In the genomic region with DNA sequence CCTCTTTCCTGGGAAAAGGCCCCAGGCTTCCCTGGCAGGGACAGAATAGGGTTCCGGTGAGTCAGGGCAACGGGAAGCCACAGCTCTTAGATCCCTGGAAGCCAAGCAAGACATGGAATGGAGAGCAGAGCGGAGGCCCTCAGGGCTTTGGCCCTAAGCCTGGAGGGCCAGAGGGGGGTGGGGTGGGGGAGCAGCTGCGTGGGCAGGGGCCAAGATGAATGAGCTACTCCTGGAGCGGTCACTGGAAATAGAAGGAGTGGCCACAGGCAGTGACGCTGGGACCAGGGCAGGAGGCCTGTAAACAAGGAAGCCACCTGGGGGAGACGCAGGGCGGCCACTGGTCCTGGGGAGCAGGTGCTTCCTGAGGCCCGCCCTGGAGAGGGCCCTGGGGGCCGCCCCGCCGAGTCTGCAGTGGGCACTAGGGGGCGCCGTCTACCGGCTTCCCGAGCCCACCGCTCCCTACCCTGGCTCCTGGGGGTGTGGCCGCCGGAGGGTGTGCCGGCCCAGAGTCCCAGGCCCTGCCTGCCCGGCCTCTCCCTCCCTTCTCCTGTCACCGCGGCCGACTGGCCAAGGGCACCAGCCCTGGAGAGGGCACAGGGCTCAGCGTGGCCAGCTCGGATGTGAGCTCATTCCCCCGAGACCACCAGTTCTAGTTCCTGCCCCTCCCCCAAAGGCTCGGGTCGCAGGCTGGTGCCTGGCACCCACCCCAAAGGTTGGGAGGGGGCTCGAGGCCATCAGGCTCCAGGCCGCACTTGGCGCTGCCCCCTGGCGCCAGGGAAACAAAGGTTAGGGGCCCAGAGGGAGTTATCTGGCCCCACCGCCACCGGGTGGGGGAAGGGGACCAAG, we compare ENCODE assay signal across 8 cellular contexts. TPM values are rescaled to one million over a fixed set of nuclear protein-coding genes. Genes with fewer than 3 reads are reported as not detected.
DNase-seq lines count a peak whose midpoint lies in the region; ATAC-seq and TF ChIP-seq lines count a peak whose summit lies in the region.

No MANE protein-coding gene starts in this region.

- DNase-seq in HFFc6, result peak; percentile 96
- DNase-seq in NCI-H1092 treated with DMSO at 0.1 percent for 48 hours (lab: John Stamatoyannopoulos, UW), result peak; percentile 77
- peak in 33 of 34 experiments; percentile 42 to 80 (median 62) for DNase-seq in T-cell
- DNase-seq in amniotic stem cell (lab: John Stamatoyannopoulos, UW), result peak; percentile 89
- DNase-seq in left ventricle myocardium inferior, result peak; percentile 87
- DNase-seq in pulmonary artery endothelial cell (ENCODE audit: low read depth, low spot score), result peak; percentile 99

- no peaks in the 10 kb centered on the region for H3K27me3 ChIP-seq in left ventricle myocardium inferior (ENCODE audit: low read depth)

- POLR2A ChIA-PET in T-cell (lab: Charles Lee), result no interaction called here

- WGBS in urinary bladder, result 2% methylated on average over 35 of the region's 35 CpGs

- peak overlapping the region; percentile 90 for H3K27ac Mint-ChIP-seq in HFFc6
- peak overlapping the region; percentile 63 to 94 for H3K27ac Mint-ChIP-seq in T-cell

- no peaks in the 10 kb centered on the region; the same call in 1 of the 2 replicates for H3K27me3 Mint-ChIP-seq in HFFc6 (ENCODE audit: insufficient read depth)
- no peaks in the 10 kb centered on the region for H3K27me3 Mint-ChIP-seq in T-cell

- ATAC-seq in T-cell (replicated peaks in 1 of 4), result peak; percentile 63 to 76 (median 70)

- peak overlapping the region; percentile 67 for H3K4me3 Mint-ChIP-seq in HFFc6
- peak overlapping the region; percentile 64 to 89 (median 82) for H3K4me3 Mint-ChIP-seq in T-cell

- H3K4me3 ChIP-seq in left ventricle myocardium inferior (peak overlapping the region; percentile 67), urinary bladder (ENCODE audit: low read depth, low read length) (peak overlapping the region; percentile 41)

- H3K36me3 ChIP-seq in ES-I3 (ENCODE audit: insufficient read depth, low read length) (peaks cover 4% of the 10 kb centered on the region), left ventricle myocardium inferior (peaks cover 21% of the 10 kb centered on the region), urinary bladder (ENCODE audit: insufficient read depth) (peaks cover 4% of the 10 kb centered on the region)

- no peaks in the 10 kb centered on the region for H3K9me3 ChIP-seq in ES-I3 (ENCODE audit: control insufficient read depth, insufficient read depth, low read length)
- no peaks in the 10 kb centered on the region for H3K9me3 ChIP-seq in left ventricle myocardium inferior (replicated peaks)

- H3K4me1 Mint-ChIP-seq in HFFc6 (ENCODE audit: low read depth), result peaks cover 42% of the 10 kb centered on the region
- H3K4me1 Mint-ChIP-seq in T-cell, result peaks cover 23 to 39% (median 38%) of the 10 kb centered on the region in 3 donors

- H3K27ac ChIP-seq in left ventricle myocardium inferior (replicated peaks), result peak overlapping the region; percentile 98
- H3K27ac ChIP-seq in urinary bladder (ENCODE audit: low read depth), result peak overlapping the region; percentile 92

- intact Hi-C loops in left ventricle myocardium inferior (cut with micrococcal nuclease), result loop anchor here (5.0 kb wide), 2 partner anchors 36 to 111 kb away; no protein-coding TSS in a partner anchor

- CTCF ChIA-PET in T-cell (lab: Charles Lee), result interaction anchor here (0.5 to 5.4 kb wide), 17 partner anchors 10 to 751 kb away, joined by 3 to 38 read pairs (median 4); a partner anchor contains a TSS

- H3K9me3 Mint-ChIP-seq in HFFc6 (no peaks in the 10 kb centered on the region), T-cell (no peaks in the 10 kb centered on the region)

- H3K9ac ChIP-seq in ES-I3 (ENCODE audit: low read depth, low read length), result peak overlapping the region; percentile 13; the same call in 1 of the 2 replicates

- H3K36me3 Mint-ChIP-seq in HFFc6 (ENCODE audit: low read depth) (peaks cover 13% of the 10 kb centered on the region; the same call in 1 of the 2 replicates), T-cell (peaks cover 15% of the 10 kb centered on the region)

- H3K4me1 ChIP-seq in ES-I3 (ENCODE audit: insufficient read depth, low read length) (peaks cover 10% of the 10 kb centered on the region; the same call in 1 of the 2 replicates), left ventricle myocardium inferior (peaks cover 75% of the 10 kb centered on the region), urinary bladder (ENCODE audit: insufficient read depth) (no peaks in the 10 kb centered on the region)

- TF ChIP-seq CTCF in HFFc6 (IDR thresholded peaks at IDR 0.05), result peak; percentile 95
- TF ChIP-seq CTCF in left ventricle myocardium inferior (IDR thresholded peaks at IDR 0.05; ENCODE audit: borderline replicate concordance), result peak; percentile 90

RNA-seq across cellular contexts. Expression of a gene that starts 12.1 kb away (rescaled TPM):
- total RNA-seq in HFFc6 (2021; fragmentation: NEBNext Ultra II Directional; extraction: Animal tissue kit (Norgen Biotek cat#: 25700)), result 10 to 100 TPM; 27.7 to 33.1 (median 31.2) TPM
- total RNA-seq in T-cell (10 to 100 TPM; 16.2 to 23.4 (median 21.3) TPM), left ventricle myocardium inferior (21.3 TPM), pulmonary artery endothelial cell (48.7 and 50.8 TPM in 2 replicates), urinary bladder (15.1 TPM)
- 19.3 TPM for polyA plus RNA-seq in urinary bladder

RNA-seq across cellular contexts. Expression of a gene that starts 22.8 kb away (rescaled TPM):
- under 1 TPM in 2 of 6 experiments, not detected in 4; 0.05 to 0.11 TPM for total RNA-seq in HFFc6 (2021; fragmentation: NEBNext Ultra II Directional; extraction: Animal tissue kit (Norgen Biotek cat#: 25700))
- total RNA-seq in T-cell, result under 1 TPM in 3 of 5 donors, not detected in 2; 0.12 to 0.25 (median 0.13) TPM
- total RNA-seq in left ventricle myocardium inferior, result 11.1 TPM
- total RNA-seq in pulmonary artery endothelial cell, result 18.6 and 43.9 TPM in 2 replicates
- total RNA-seq in urinary bladder, result 11.8 TPM
- polyA plus RNA-seq in urinary bladder, result 11.2 TPM

RNA-seq across cellular contexts. Expression of a gene that starts 32.3 kb away (rescaled TPM):
- total RNA-seq in HFFc6 (2021; fragmentation: NEBNext Ultra II Directional; extraction: Animal tissue kit (Norgen Biotek cat#: 25700)), result under 1 TPM in 5 of 6 experiments, not detected in 1; 0.14 to 0.41 (median 0.31) TPM
- total RNA-seq in T-cell (not detected), left ventricle myocardium inferior (not detected), pulmonary artery endothelial cell (0.07 TPM in 1 of 2 replicates, not detected in the other), urinary bladder (9.3 TPM)
- polyA plus RNA-seq in urinary bladder, result 4.0 TPM

RNA-seq across cellular contexts. Expression of a gene that starts 46.9 kb away (rescaled TPM):
- total RNA-seq in HFFc6 (2021; fragmentation: NEBNext Ultra II Directional; extraction: Animal tissue kit (Norgen Biotek cat#: 25700)), result 10 to 100 TPM; 20.8 to 26.0 (median 24.2) TPM
- total RNA-seq in T-cell, result 1 to 10 TPM in 4 of 5 donors, under 1 TPM in 1; 0.44 to 7.5 (median 7.2) TPM
- 1.3 TPM for total RNA-seq in left ventricle myocardium inferior
- total RNA-seq in pulmonary artery endothelial cell, result 2.9 and 4.7 TPM in 2 replicates
- total RNA-seq in urinary bladder, result 0.42 TPM
- polyA plus RNA-seq in urinary bladder, result 1.8 TPM

Comparison
In these comparisons a context has a peak if more than half of its experiments do, and no peak if none do; other contexts are left out.
1. Peak in every context shown above with its lines: DNase-seq, ATAC-seq, H3K4me3 ChIP-seq and H3K27ac ChIP-seq.